25 cellular contexts compared by ENCODE assay signal in genomic region chrX:132652871-132653270, GRCh38.
"Had no signal": no experiment of that assay in that cellular context is flagged by ENCODE, and none has a peak within 500 bp of the region (broad histone marks: within the 10 kb centered on the region; RNA-seq: fewer than 3 reads in every experiment).

No MANE protein-coding gene starts in this region.

- H3K36me3 Mint-ChIP-seq: memory B cell; natural killer cell treated with Interleukin-12 subunit alpha and Interleukin-12 subunit beta and Interleukin-15 and Interleukin-18, amount 100 ng/mL, for 72 hours; stimulated activated naive B cell treated with anti-CD40 and anti-IgM and Interleukin-4, amounts not matched to agents 10 μg/mL and 1 μg/mL and 100 μg/mL, for 72 hours had no signal

- H3K4me1 ChIP-seq: esophagus muscularis mucosa, prostate gland, right atrium auricular region, stomach, thyroid gland, upper lobe of right lung had no signal

- H3K27me3 ChIP-seq: esophagus muscularis mucosa, hepatocyte, neutrophil, right atrium auricular region, thyroid gland, upper lobe of right lung had no signal

- H3K36me3 ChIP-seq: esophagus muscularis mucosa, neutrophil, prostate gland, right atrium auricular region, stomach, thyroid gland, upper lobe of right lung had no signal

- H3K4me1 Mint-ChIP-seq: activated CD4-positive, alpha-beta memory T cell treated with anti-CD3 and anti-CD28 coated beads, Interleukin-2, amount 10 ng/mL, durations not matched to agents 7 days and 5 days; activated CD4-positive, alpha-beta T cell treated with anti-CD3 and anti-CD28 coated beads, Interleukin-2, amount 10 ng/mL, durations not matched to agents 24 days and 14 days; memory B cell; stimulated activated naive B cell treated with anti-CD40 and anti-IgM and Interleukin-4, amounts not matched to agents 10 μg/mL and 1 μg/mL and 100 μg/mL, for 72 hours; T-helper 17 cell had no signal

- H3K27ac ChIP-seq: esophagus muscularis mucosa, hepatocyte, neutrophil, prostate gland, right atrium auricular region, stomach, thyroid gland, upper lobe of right lung had no signal

- H3K4me3 Mint-ChIP-seq: activated CD4-positive, alpha-beta memory T cell treated with anti-CD3 and anti-CD28 coated beads, Interleukin-2, amount 10 ng/mL, durations not matched to agents 7 days and 5 days; activated CD4-positive, alpha-beta T cell treated with anti-CD3 and anti-CD28 coated beads, Interleukin-2, amount 10 ng/mL, durations not matched to agents 24 days and 14 days; activated T-cell treated with anti-CD3 and anti-CD28 coated beads, Interleukin-2, amount 50 U/mL, for 24 hours; memory B cell; natural killer cell treated with Interleukin-12 subunit alpha and Interleukin-12 subunit beta and Interleukin-15 and Interleukin-18, amount 100 ng/mL, for 72 hours; stimulated activated naive B cell treated with anti-CD40 and anti-IgM and Interleukin-4, amounts not matched to agents 10 μg/mL and 1 μg/mL and 100 μg/mL, for 72 hours; T-helper 17 cell had no signal

- ATAC-seq: left cardiac atrium; natural killer cell treated with Interleukin-12 subunit alpha and Interleukin-12 subunit beta and Interleukin-15 and Interleukin-18, amount 100 ng/mL, for 72 hours; stimulated activated naive B cell treated with anti-CD40 and anti-IgM and Interleukin-4, amounts not matched to agents 10 μg/mL and 1 μg/mL and 100 μg/mL, for 72 hours; T-helper 17 cell; upper lobe of right lung had no signal

- H3K27me3 Mint-ChIP-seq: activated CD4-positive, alpha-beta T cell treated with anti-CD3 and anti-CD28 coated beads, Interleukin-2, amount 10 ng/mL, durations not matched to agents 24 days and 14 days; memory B cell had no signal

- DNase-seq: activated CD4-positive, alpha-beta memory T cell treated with anti-CD3 and anti-CD28 coated beads, Interleukin-2, amount 10 ng/mL, durations not matched to agents 7 days and 5 days; activated CD4-positive, alpha-beta T cell treated with anti-CD3 and anti-CD28 coated beads, Interleukin-2, amount 10 ng/mL, durations not matched to agents 24 days and 14 days; activated CD4-positive, CD25-positive, alpha-beta regulatory T cell treated with anti-CD3 and anti-CD28 coated beads, Interleukin-2, amount 50 U/mL, for 72 hours; activated CD8-positive, alpha-beta memory T cell treated with anti-CD3 and anti-CD28 coated beads, Interleukin-2, amount 50 U/mL, for 48 hours; activated gamma-delta T cell; activated naive CD4-positive, alpha-beta T cell treated with anti-CD3 and anti-CD28 coated beads, Interleukin-2, amount 50 U/mL, for 16 hours; activated T-cell treated with anti-CD3 and anti-CD28 coated beads, Interleukin-2, amount 50 U/mL, for 24 hours; amygdala; caudate nucleus; cortex of kidney; left cardiac atrium; stimulated activated CD4-positive, alpha-beta T cell treated with anti-CD3 and anti-CD28 coated beads, Interleukin-15, amount 100 ng/mL, for 24 hours; stimulated activated CD4-positive, alpha-beta T cell treated with anti-CD3 and anti-CD28 coated beads, Interleukin-2, amount 100 ng/mL, for 24 hours; stimulated activated naive B cell treated with anti-CD40 and anti-IgM and Interleukin-4, amounts not matched to agents 10 μg/mL and 1 μg/mL and 100 μg/mL, for 72 hours; stomach; T-helper 17 cell; thyroid gland; upper lobe of right lung had no signal

- H3K27ac Mint-ChIP-seq: activated CD4-positive, alpha-beta memory T cell treated with anti-CD3 and anti-CD28 coated beads, Interleukin-2, amount 10 ng/mL, durations not matched to agents 7 days and 5 days; activated CD4-positive, alpha-beta T cell treated with anti-CD3 and anti-CD28 coated beads, Interleukin-2, amount 10 ng/mL, durations not matched to agents 24 days and 14 days; activated T-cell treated with anti-CD3 and anti-CD28 coated beads, Interleukin-2, amount 50 U/mL, for 24 hours; memory B cell; natural killer cell treated with Interleukin-12 subunit alpha and Interleukin-12 subunit beta and Interleukin-15 and Interleukin-18, amount 100 ng/mL, for 72 hours; stimulated activated naive B cell treated with anti-CD40 and anti-IgM and Interleukin-4, amounts not matched to agents 10 μg/mL and 1 μg/mL and 100 μg/mL, for 72 hours; T-helper 17 cell had no signal

- H3K9me3 ChIP-seq: esophagus muscularis mucosa, neutrophil, prostate gland, right atrium auricular region, stomach, thyroid gland, upper lobe of right lung had no signal

- H3K4me3 ChIP-seq: esophagus muscularis mucosa, hepatocyte, prostate gland, right atrium auricular region, stomach, thyroid gland, upper lobe of right lung had no signal

- H3K9me3 Mint-ChIP-seq: activated CD4-positive, alpha-beta memory T cell treated with anti-CD3 and anti-CD28 coated beads, Interleukin-2, amount 10 ng/mL, durations not matched to agents 7 days and 5 days; activated CD4-positive, alpha-beta T cell treated with anti-CD3 and anti-CD28 coated beads, Interleukin-2, amount 10 ng/mL, durations not matched to agents 24 days and 14 days; activated T-cell treated with anti-CD3 and anti-CD28 coated beads, Interleukin-2, amount 50 U/mL, for 24 hours; memory B cell; natural killer cell treated with Interleukin-12 subunit alpha and Interleukin-12 subunit beta and Interleukin-15 and Interleukin-18, amount 100 ng/mL, for 72 hours; stimulated activated naive B cell treated with anti-CD40 and anti-IgM and Interleukin-4, amounts not matched to agents 10 μg/mL and 1 μg/mL and 100 μg/mL, for 72 hours had no signal
